In the genomic region with DNA sequence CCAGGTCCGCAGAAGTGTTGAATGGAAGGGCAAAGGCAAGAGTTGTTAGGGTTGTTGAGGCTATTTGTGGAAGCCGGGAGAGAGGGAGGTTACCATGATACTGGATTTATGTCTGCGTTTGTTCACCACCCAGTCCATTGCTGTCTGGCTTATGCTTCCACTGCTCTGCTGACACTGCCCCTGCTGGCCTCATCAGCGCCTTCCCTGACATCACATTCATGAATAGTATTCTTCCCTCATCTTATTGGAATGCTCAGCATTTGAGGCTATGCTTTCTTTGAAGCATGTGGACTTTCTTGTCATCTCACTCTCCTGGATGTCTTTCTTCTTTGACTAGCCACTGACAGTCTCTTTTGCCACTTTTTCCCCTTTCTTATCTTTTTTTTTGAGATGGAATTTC, we compare ENCODE assay signal across 1 cellular context.
TF ChIP-seq lines count a peak whose summit lies in the region.

No MANE protein-coding gene starts in this region.

TF ChIP-seq in K562, 482 proteins besides CTCF, POLR2A, EP300 and RAD21:
- TF ChIP-seq MEF2A (IDR thresholded peaks at IDR 0.05; ENCODE audit: control insufficient read depth, low read depth, low read length) (peak; percentile 50; the same call in 1 of the 2 replicates), STAT5B (CRISPR knock-in tag; IDR thresholded peaks at IDR 0.05) (no peak)
